ENCODE assay signal across 14 cellular contexts in genomic region chrX:10444204-10444603, GRCh38.
DNase-seq lines count a peak whose midpoint lies in the region; TF ChIP-seq lines count a peak whose summit lies in the region.
"Had no signal": no experiment of that assay in that cellular context is flagged by ENCODE, and none has a peak within 500 bp of the region (broad histone marks: within the 10 kb centered on the region; RNA-seq: fewer than 3 reads in every experiment).

No MANE protein-coding gene starts in this region.

- no peaks in the 10 kb centered on the region for H3K9me3 Mint-ChIP-seq in MCF 10A (ENCODE audit: unreplicated experiment)
- H3K9me3 Mint-ChIP-seq: stimulated activated naive CD8-positive, alpha-beta T cell treated with anti-CD3 and anti-CD28 coated beads, Interleukin-15, amount 100 ng/mL, for 72 hours had no signal

- no peak overlapping the region for H3K27ac ChIP-seq in breast epithelium
- H3K27ac ChIP-seq: KMS-11, right atrium auricular region had no signal

- BruUV-seq in MCF 10A (replicated peaks; lab: Mats Ljungman, UMichigan), result no TSS peak

- intact Hi-C loops in MCF 10A (cut with micrococcal nuclease), result no loop called here
- intact Hi-C loops in breast epithelium (cut with DNase I; ENCODE audit: low total_unique reads), result no loop called here

- peaks cover 8% of the 10 kb centered on the region for H3K4me1 Mint-ChIP-seq in MCF 10A (ENCODE audit: insufficient read depth, unreplicated experiment)
- H3K4me1 Mint-ChIP-seq: stimulated activated naive CD8-positive, alpha-beta T cell treated with anti-CD3 and anti-CD28 coated beads, Interleukin-15, amount 100 ng/mL, for 72 hours had no signal

- H3K4me3 Mint-ChIP-seq in MCF 10A (ENCODE audit: unreplicated experiment), result no peak overlapping the region
- H3K4me3 Mint-ChIP-seq: CD8-positive, alpha-beta T cell; stimulated activated naive CD8-positive, alpha-beta T cell treated with anti-CD3 and anti-CD28 coated beads, Interleukin-15, amount 100 ng/mL, for 72 hours had no signal

- no peak for TF ChIP-seq POLR2A in breast epithelium (IDR thresholded peaks at IDR 0.05)

- H3K4me3 ChIP-seq in breast epithelium (no peak overlapping the region), fibroblast of villous mesenchyme (ENCODE audit: low read depth, low read length) (no peak overlapping the region)
- H3K4me3 ChIP-seq: right atrium auricular region had no signal

- H3K4me1 ChIP-seq in breast epithelium, result no peaks in the 10 kb centered on the region
- H3K4me1 ChIP-seq: right atrium auricular region had no signal

- CTCF ChIA-PET in MCF 10A (lab: Yijun Ruan, JAX) (interaction anchor here (0.7 to 1.1 kb wide), 3 partner anchors 154 to 256 kb away, joined by 3 read pairs; no protein-coding TSS in a partner anchor), GM10248 (lab: Yijun Ruan, JAX) (interaction anchor here (1.2 kb wide), 1 partner anchor 17 kb away, joined by 3 read pairs; no protein-coding TSS in a partner anchor)

- H3K27me3 ChIP-seq in breast epithelium, result peaks cover 0 to 16% of the 10 kb centered on the region in 2 donors
- H3K27me3 ChIP-seq: right atrium auricular region had no signal

- no peak overlapping the region for H3K27ac Mint-ChIP-seq in MCF 10A (ENCODE audit: low read depth, unreplicated experiment)
- H3K27ac Mint-ChIP-seq: CD8-positive, alpha-beta T cell; stimulated activated naive CD8-positive, alpha-beta T cell treated with anti-CD3 and anti-CD28 coated beads, Interleukin-15, amount 100 ng/mL, for 72 hours had no signal

- H3K36me3 Mint-ChIP-seq in MCF 10A (ENCODE audit: insufficient read depth, unreplicated experiment), result no peaks in the 10 kb centered on the region
- H3K36me3 Mint-ChIP-seq: CD8-positive, alpha-beta T cell had no signal

- POLR2A ChIA-PET in MCF 10A (lab: Yijun Ruan, JAX), result no interaction called here
- POLR2A ChIA-PET in GM10248 (lab: Yijun Ruan, JAX), result no interaction called here

- no peaks in the 10 kb centered on the region for H3K36me3 ChIP-seq in breast epithelium
- H3K36me3 ChIP-seq: right atrium auricular region had no signal

- H3K9me3 ChIP-seq in breast epithelium, result no peaks in the 10 kb centered on the region
- H3K9me3 ChIP-seq: right atrium auricular region had no signal

- no peak for DNase-seq in MCF 10A (ENCODE audit: unreplicated experiment)
- no peak for DNase-seq in breast epithelium (ENCODE audit: low spot score in 2 of 2)
- peak; percentile 38 for DNase-seq in SK-N-DZ (ENCODE audit: low spot score)
- DNase-seq in fibroblast of villous mesenchyme (ENCODE audit: low read depth), result peak; percentile 17
- no peak for DNase-seq in NCI-H2171 (lab: John Stamatoyannopoulos, UW)
- DNase-seq in activated T-cell treated with anti-CD3 and anti-CD28 coated beads, Interleukin-2, amount 50 U/mL, for 48 hours, result no peak
- no peak for DNase-seq in GM10248 (ENCODE audit: extremely low spot score)
- DNase-seq in cerebellar nuclear complex (lab: John Stamatoyannopoulos, UW), result no peak
- DNase-seq: activated CD8-positive, alpha-beta memory T cell treated with anti-CD3 and anti-CD28 coated beads for 24 hours; CD8-positive, alpha-beta T cell; kidney glomerular epithelial cell; stimulated activated naive CD8-positive, alpha-beta T cell treated with anti-CD3 and anti-CD28 coated beads, Interleukin-15, amount 100 ng/mL, for 72 hours had no signal

- no peaks in the 10 kb centered on the region for H3K27me3 Mint-ChIP-seq in MCF 10A (ENCODE audit: insufficient read depth, unreplicated experiment)
- H3K27me3 Mint-ChIP-seq: stimulated activated naive CD8-positive, alpha-beta T cell treated with anti-CD3 and anti-CD28 coated beads, Interleukin-15, amount 100 ng/mL, for 72 hours had no signal

- peak; percentile 14 for TF ChIP-seq CTCF in MCF 10A (IDR thresholded peaks at IDR 0.05; ENCODE audit: unreplicated experiment)
- no peak for TF ChIP-seq CTCF in breast epithelium (IDR thresholded peaks at IDR 0.05)
- TF ChIP-seq CTCF in fibroblast of villous mesenchyme (IDR thresholded peaks at IDR 0.05; ENCODE audit: insufficient read depth, low read depth, low read length), result peak; percentile 38
- TF ChIP-seq CTCF in GM10248 (IDR thresholded peaks at IDR 0.05; ENCODE audit: control extremely low read depth, extremely low read depth, low read depth, missing control alignments), result no peak

Comparison
In these comparisons a context has a peak if more than half of its experiments do, and no peak if none do; other contexts are left out.
1. CTCF ChIP-seq: peak in MCF 10A (single experiment) and fibroblast of villous mesenchyme (single experiment); none in breast epithelium (0 of 3) and GM10248 (single experiment).
2. DNase-seq: peak in SK-N-DZ (single experiment) and fibroblast of villous mesenchyme (single experiment); none in MCF 10A (single experiment), breast epithelium (0 of 2), NCI-H2171 (single experiment), activated T-cell treated with anti-CD3 and anti-CD28 coated beads, Interleukin-2, amount 50 U/mL, for 48 hours (0 of 2), GM10248 (single experiment) and cerebellar nuclear complex (0 of 2).